In the genomic region with DNA sequence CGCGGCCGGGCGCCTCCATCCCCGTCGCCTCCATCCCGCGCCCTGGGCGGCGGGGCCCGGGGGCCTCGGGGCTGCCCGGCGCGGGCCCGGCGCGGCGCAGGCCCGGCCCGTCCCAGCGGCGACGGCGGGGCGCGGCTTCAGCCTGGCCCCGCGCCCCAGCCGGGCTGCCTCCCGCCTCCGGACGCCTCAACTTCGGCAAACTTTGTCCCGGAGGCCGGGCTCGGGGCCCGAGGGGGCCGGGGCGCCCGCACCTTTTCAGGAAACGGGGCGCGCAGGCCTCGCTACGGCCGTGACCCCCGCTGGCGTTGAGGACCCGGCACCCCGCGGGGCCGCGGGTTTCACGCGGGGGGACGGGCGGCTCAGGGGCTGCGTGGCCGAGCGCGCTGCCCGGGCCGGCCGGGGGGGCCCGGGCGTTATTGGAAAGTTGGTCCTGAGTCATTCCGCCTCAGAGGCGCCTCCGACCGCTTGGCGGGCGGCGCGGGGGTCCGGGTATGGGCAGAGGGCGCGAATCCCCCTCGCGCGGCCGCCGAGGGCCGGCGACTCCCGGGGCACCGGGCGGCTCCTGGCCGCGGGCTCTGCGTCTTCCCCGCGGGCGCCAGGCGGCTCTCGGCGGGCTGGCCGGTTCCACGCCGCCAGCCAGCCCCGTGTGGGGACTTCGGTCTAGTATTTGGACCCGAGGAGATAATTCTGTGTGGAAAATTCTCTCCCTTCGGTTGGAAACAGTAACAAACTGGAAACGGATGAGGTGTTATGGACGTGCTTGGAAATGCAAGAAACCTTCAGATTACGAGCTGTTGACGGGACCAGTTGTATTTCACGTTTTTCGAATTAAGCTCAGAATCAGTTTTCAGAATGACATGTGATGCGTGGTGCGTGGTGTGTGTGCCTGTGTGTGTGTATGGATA, we compare ENCODE assay signal across 8 cellular contexts. TPM values are rescaled to one million over a fixed set of nuclear protein-coding genes. Genes with fewer than 3 reads are reported as not detected.
DNase-seq lines count a peak whose midpoint lies in the region; ATAC-seq and TF ChIP-seq lines count a peak whose summit lies in the region.

No MANE protein-coding gene starts in this region.

- H3K27ac ChIP-seq in RWPE2 (ENCODE audit: poor library complexity, severe bottlenecking): peak overlapping the region; percentile 56

- H3K36me3 ChIP-seq in RWPE2 (ENCODE audit: low read depth): no peaks in the 10 kb centered on the region

- ATAC-seq in HG02840 (IDR thresholded peaks at IDR 0.05; ENCODE audit: low FRiP score, unreplicated experiment) (peak; percentile 15), RWPE2 (ENCODE audit: low read depth) (peak; percentile 2; the same call in 1 of the 3 replicates)

- peak; percentile 43 to 68 (median 66) for DNase-seq in NCI-H1417 (lab: John Stamatoyannopoulos, UW)
- DNase-seq in NCI-H1417 treated with DMSO at 0.1 percent for 48 hours (lab: John Stamatoyannopoulos, UW): no peak
- DNase-seq in RWPE2 (ENCODE audit: low spot score): no peak
- peak; percentile 35 for DNase-seq in cerebellum (ENCODE audit: low spot score)
- peak; percentile 47 for DNase-seq in left kidney (ENCODE audit: low read depth, low spot score)
- DNase-seq in stimulated activated CD4-positive, alpha-beta T cell treated with anti-CD3 and anti-CD28 coated beads, TNF-alpha, amount 100 ng/mL, for 4 hours (ENCODE audit: low read depth in 3 of 3): peak in 2 of 3 experiments; percentile 15 to 24
- no peak for DNase-seq in NCI-H2081 treated with DMSO at 0.1 percent for 48 hours (lab: John Stamatoyannopoulos, UW)

- peaks cover 16% of the 10 kb centered on the region for H3K4me1 ChIP-seq in RWPE2 (ENCODE audit: insufficient read depth, poor library complexity, severe bottlenecking)

- H3K27me3 ChIP-seq in RWPE2 (ENCODE audit: insufficient read depth, poor library complexity, severe bottlenecking): no peaks in the 10 kb centered on the region

- no peaks in the 10 kb centered on the region for H3K9me3 ChIP-seq in RWPE2 (ENCODE audit: severe bottlenecking)

- peak overlapping the region; percentile 98 for H3K4me3 ChIP-seq in RWPE2 (ENCODE audit: severe bottlenecking)

- no peak for TF ChIP-seq CTCF in RWPE2 (IDR thresholded peaks at IDR 0.05; ENCODE audit: poor library complexity, severe bottlenecking)

RNA-seq across cellular contexts. Expression of gene TRAF3, which starts 0.7 kb away (rescaled TPM):
- 17.8 TPM for total RNA-seq in cerebellum

Comparison
In these comparisons a context has a peak if more than half of its experiments do, and no peak if none do; other contexts are left out.
1. DNase-seq: peak in NCI-H1417 (3 of 3), cerebellum (single experiment), left kidney (single experiment) and stimulated activated CD4-positive, alpha-beta T cell treated with anti-CD3 and anti-CD28 coated beads, TNF-alpha, amount 100 ng/mL, for 4 hours (2 of 3); none in NCI-H1417 treated with DMSO at 0.1 percent for 48 hours (single experiment), RWPE2 (single experiment) and NCI-H2081 treated with DMSO at 0.1 percent for 48 hours (single experiment).